Comparison of ENCODE assay signal across 8 cellular contexts in the genomic region with DNA sequence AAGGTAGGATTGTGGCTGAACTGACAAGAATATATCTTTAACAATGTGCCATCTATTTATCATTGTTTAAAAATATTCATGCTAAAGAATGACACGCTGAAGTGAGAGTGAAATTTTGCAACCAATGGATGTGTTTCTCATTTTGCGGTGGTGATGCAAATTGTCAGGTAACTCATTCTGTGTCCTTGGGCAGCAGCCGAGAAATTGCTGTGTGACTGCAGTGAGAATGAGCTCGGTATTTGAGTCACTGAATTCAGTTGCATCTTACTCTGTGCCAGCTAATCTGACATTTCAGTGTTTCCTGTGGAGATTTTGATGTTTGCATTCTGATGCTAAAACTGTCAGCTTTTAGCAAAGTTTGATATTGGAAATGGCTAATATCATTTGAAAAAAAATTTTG. TPM values are rescaled to one million over a fixed set of nuclear protein-coding genes. Genes with fewer than 3 reads are reported as not detected.
A peak's percentile ranks its signal among the peaks of the same experiment; 100 is the strongest.
DNase-seq lines count a peak whose midpoint lies in the region; ATAC-seq and TF ChIP-seq lines count a peak whose summit lies in the region.

No MANE protein-coding gene starts in this region.

- H3K36me3 ChIP-seq in naive thymus-derived CD4-positive, alpha-beta T cell (ENCODE audit: control insufficient read depth in 2 of 3, insufficient read depth in 3 of 3, low read length in 3 of 3): no peaks in the 10 kb centered on the region
- H3K36me3 ChIP-seq in body of pancreas (replicated peaks in 1 of 2; ENCODE audit: insufficient read depth in 1 of 2, low read depth in 2 of 2): no peaks in the 10 kb centered on the region

- DNase-seq in T-helper 2 cell treated with Interferon-gamma antibody and Interleukin-4, amounts not matched to agents 5 μg/mL and 100 μg/mL, for 36 hours (ENCODE audit: low spot score): peak; percentile 63
- DNase-seq in naive thymus-derived CD4-positive, alpha-beta T cell: peak in 7 of 9 donors; percentile 11 to 36 (median 24)
- DNase-seq in DMS53 treated with DMSO at 0.1 percent for 48 hours (lab: John Stamatoyannopoulos, UW; ENCODE audit: unreplicated experiment) (no peak), DMS53 (lab: John Stamatoyannopoulos, UW) (no peak), body of pancreas (no peak), NCI-H748 (lab: John Stamatoyannopoulos, UW; ENCODE audit: unreplicated experiment) (no peak)

- no peak for TF ChIP-seq CTCF in body of pancreas (IDR thresholded peaks at IDR 0.05)

- no peak overlapping the region for H3K27ac Mint-ChIP-seq in T-helper 2 cell treated with Interferon-gamma antibody and Interleukin-4, amounts not matched to agents 5 μg/mL and 100 μg/mL, for 36 hours
- peak overlapping the region; percentile 34 to 91 (median 75) for H3K27ac Mint-ChIP-seq in naive thymus-derived CD4-positive, alpha-beta T cell

- H3K4me1 Mint-ChIP-seq in T-helper 2 cell treated with Interferon-gamma antibody and Interleukin-4, amounts not matched to agents 5 μg/mL and 100 μg/mL, for 36 hours (ENCODE audit: low read depth): peaks cover 41% of the 10 kb centered on the region
- H3K4me1 Mint-ChIP-seq in naive thymus-derived CD4-positive, alpha-beta T cell: peaks cover 48 to 100% (median 79%) of the 10 kb centered on the region in 7 donors

- H3K4me3 Mint-ChIP-seq in T-helper 2 cell treated with Interferon-gamma antibody and Interleukin-4, amounts not matched to agents 5 μg/mL and 100 μg/mL, for 36 hours: no peak overlapping the region
- peak overlapping the region in 9 of 10 donors; percentile 13 to 73 (median 54) for H3K4me3 Mint-ChIP-seq in naive thymus-derived CD4-positive, alpha-beta T cell

- no peaks in the 10 kb centered on the region for H3K27me3 ChIP-seq in naive thymus-derived CD4-positive, alpha-beta T cell (ENCODE audit: control insufficient read depth in 2 of 2, insufficient read depth in 2 of 2, low read length in 2 of 2)
- no peaks in the 10 kb centered on the region for H3K27me3 ChIP-seq in body of pancreas

- peaks cover 17% of the 10 kb centered on the region for H3K36me3 Mint-ChIP-seq in T-helper 2 cell treated with Interferon-gamma antibody and Interleukin-4, amounts not matched to agents 5 μg/mL and 100 μg/mL, for 36 hours (ENCODE audit: low read depth)
- peaks cover 5 to 30% (median 11%) of the 10 kb centered on the region in 5 donors for H3K36me3 Mint-ChIP-seq in naive thymus-derived CD4-positive, alpha-beta T cell

- ATAC-seq in GM18520 (IDR thresholded peaks at IDR 0.05; ENCODE audit: unreplicated experiment) (peak; percentile 100), HG02623 (IDR thresholded peaks at IDR 0.05; ENCODE audit: unreplicated experiment) (peak; percentile 94), body of pancreas (no peak)
- ATAC-seq in naive thymus-derived CD4-positive, alpha-beta T cell: peak; percentile 61

- no peak overlapping the region for H3K4me3 ChIP-seq in naive thymus-derived CD4-positive, alpha-beta T cell (ENCODE audit: low read length)
- no peak overlapping the region for H3K4me3 ChIP-seq in body of pancreas

- no peaks in the 10 kb centered on the region for H3K9me3 ChIP-seq in naive thymus-derived CD4-positive, alpha-beta T cell (ENCODE audit: control insufficient read depth in 2 of 3, low read length in 3 of 3)
- H3K9me3 ChIP-seq in body of pancreas: no peaks in the 10 kb centered on the region

- H3K4me1 ChIP-seq in naive thymus-derived CD4-positive, alpha-beta T cell (ENCODE audit: control insufficient read depth in 2 of 2, insufficient read depth in 2 of 2, low read length in 2 of 2): peaks cover 10 to 33% of the 10 kb centered on the region in 2 donors
- no peaks in the 10 kb centered on the region for H3K4me1 ChIP-seq in body of pancreas

- POLR2A ChIA-PET in naive thymus-derived CD4-positive, alpha-beta T cell (lab: Charles Lee): interaction anchor here (0.6 to 2.4 kb wide), 6 partner anchors 15 to 79 kb away, joined by 3 to 8 read pairs (median 4); partner anchors contain the start of gene MCUB

- intact Hi-C loops in naive thymus-derived CD4-positive, alpha-beta T cell (cut with micrococcal nuclease): no loop called here
- intact Hi-C loops in body of pancreas (cut with DNase I): no loop called here

- CTCF ChIA-PET in naive thymus-derived CD4-positive, alpha-beta T cell (lab: Charles Lee): interaction anchor here (1.0 to 2.8 kb wide), 3 partner anchors 13 to 54 kb away, joined by 3 to 8 read pairs (median 3); no protein-coding TSS in a partner anchor

- H3K27ac ChIP-seq in naive thymus-derived CD4-positive, alpha-beta T cell (ENCODE audit: low read depth, low read length): peak overlapping the region; percentile 42
- no peak overlapping the region for H3K27ac ChIP-seq in body of pancreas

- TF ChIP-seq POLR2A in body of pancreas (IDR thresholded peaks at IDR 0.05): no peak

- peaks cover 5% of the 10 kb centered on the region for H3K9me3 Mint-ChIP-seq in T-helper 2 cell treated with Interferon-gamma antibody and Interleukin-4, amounts not matched to agents 5 μg/mL and 100 μg/mL, for 36 hours
- peaks cover 0 to 7% (median 0%) of the 10 kb centered on the region in 11 donors for H3K9me3 Mint-ChIP-seq in naive thymus-derived CD4-positive, alpha-beta T cell

- no peaks in the 10 kb centered on the region for H3K27me3 Mint-ChIP-seq in T-helper 2 cell treated with Interferon-gamma antibody and Interleukin-4, amounts not matched to agents 5 μg/mL and 100 μg/mL, for 36 hours (ENCODE audit: low read depth)
- no peaks in the 10 kb centered on the region for H3K27me3 Mint-ChIP-seq in naive thymus-derived CD4-positive, alpha-beta T cell

- WGBS in body of pancreas, 2 donors: 53 to 62% methylated on average over 4 of the region's 4 CpGs

RNA-seq across cellular contexts. Expression of gene MCUB, which starts 28.1 kb away (rescaled TPM):
- 100 to 1,000 TPM in 4 of 5 experiments, 10 to 100 TPM in 1; 83.4 to 177 (median 114) TPM for total RNA-seq in naive thymus-derived CD4-positive, alpha-beta T cell
- 100 to 1,000 TPM; 191 to 207 TPM for polyA plus RNA-seq in naive thymus-derived CD4-positive, alpha-beta T cell
- 10 to 100 TPM in 1 of 2 donors, 1 to 10 TPM in 1; 2.9 to 58.3 TPM for total RNA-seq in body of pancreas

Comparison
In these comparisons a context has a peak if more than half of its experiments do, and no peak if none do; other contexts are left out.
1. DNase-seq: peak in T-helper 2 cell treated with Interferon-gamma antibody and Interleukin-4, amounts not matched to agents 5 μg/mL and 100 μg/mL, for 36 hours (single experiment) and naive thymus-derived CD4-positive, alpha-beta T cell (7 of 9); none in DMS53 treated with DMSO at 0.1 percent for 48 hours (single experiment), DMS53 (single experiment), body of pancreas (0 of 4) and NCI-H748 (single experiment).